In genomic region chr9:128920381-128921058, GRCh38 we compare ENCODE assay signal across 8 cellular contexts. TPM values are rescaled to one million over a fixed set of nuclear protein-coding genes. Genes with fewer than 3 reads are reported as not detected.
DNase-seq lines count a peak whose midpoint lies in the region; ATAC-seq, FAIRE-seq and TF ChIP-seq lines count a peak whose summit lies in the region.

Gene PHYHD1 (plus strand): TSS chr9:128920982. CDS start chr9:128922324, 1,342 bp downstream.

- ATAC-seq in mucosa of descending colon (no peak), HG03354 (IDR thresholded peaks at IDR 0.05; ENCODE audit: poor library complexity, severe bottlenecking, unreplicated experiment) (no peak)

- TF ChIP-seq EP300 in H1 (IDR thresholded peaks at IDR 0.05; ENCODE audit: borderline replicate concordance in 1 of 2, low read depth in 2 of 2, low read length in 2 of 2): no peak

- peaks cover 0 to 23% (median 16%) of the 10 kb centered on the region in 4 experiments for H3K36me3 ChIP-seq in H1 (ENCODE audit: control insufficient read depth in 2 of 4, insufficient read depth in 4 of 4, low read length in 3 of 4)
- no peaks in the 10 kb centered on the region for H3K36me3 ChIP-seq in mucosa of descending colon (ENCODE audit: low read depth)
- H3K36me3 ChIP-seq in MM.1S (replicated peaks; ENCODE audit: insufficient read depth, low read length): no peaks in the 10 kb centered on the region

- intact Hi-C loops in mucosa of descending colon (cut with DNase I, micrococcal nuclease): no loop called here

- H3K9me3 Mint-ChIP-seq in mesothelial cell of epicardium: no peaks in the 10 kb centered on the region
- H3K9me3 Mint-ChIP-seq in type B pancreatic cell: no peaks in the 10 kb centered on the region

- CTCF ChIA-PET in H1 (lab: Charles Lee; ENCODE audit: partially characterized antibody): interaction anchor here (0.8 to 9.7 kb wide), 5 partner anchors 9 to 58 kb away, joined by 3 to 139 read pairs (median 7); no protein-coding TSS in a partner anchor

- peaks cover 15% of the 10 kb centered on the region for H3K4me1 Mint-ChIP-seq in mesothelial cell of epicardium
- H3K4me1 Mint-ChIP-seq in type B pancreatic cell (ENCODE audit: unreplicated experiment): peaks cover 10% of the 10 kb centered on the region

- H3K4me1 ChIP-seq in H1 (replicated peaks in 1 of 4; ENCODE audit: control insufficient read depth in 3 of 4, insufficient read depth in 4 of 4, low read length in 3 of 4) (peaks cover 0 to 10% (median 4%) of the 10 kb centered on the region in 4 experiments; a peak in 5 of 7 replicates), mucosa of descending colon (ENCODE audit: low read depth) (peaks cover 11% of the 10 kb centered on the region), MM.1S (ENCODE audit: low read length) (no peaks in the 10 kb centered on the region)

- peak within 1 kb of the TSS; percentile 88 for H2BK5ac ChIP-seq in H1 (ENCODE audit: low read depth, low read length)

- H2BK12ac ChIP-seq in H1 (ENCODE audit: low read depth, low read length): peak within 1 kb of the TSS; percentile 90

- no peaks in the 10 kb centered on the region for H3K79me1 ChIP-seq in H1 (ENCODE audit: low read depth, low read length)

- peak within 1 kb of the TSS; percentile 67 for H3K56ac ChIP-seq in H1 (replicated peaks; ENCODE audit: insufficient read length, low read depth, low read length)

- peak within 1 kb of the TSS; percentile 53 for H4K5ac ChIP-seq in H1 (ENCODE audit: insufficient read length, low read depth, low read length)

- peak within 1 kb of the TSS; percentile 46 to 70; a peak in 3 of 4 replicates for H3K4me2 ChIP-seq in H1 (ENCODE audit: insufficient read depth in 1 of 2, low read depth in 2 of 2, low read length in 2 of 2)
- no peak within 1 kb of the TSS for H3K4me2 ChIP-seq in MM.1S (ENCODE audit: low read depth, low read length)

- peak within 1 kb of the TSS; percentile 62 for H2AFZ ChIP-seq in H1 (ENCODE audit: low read length)
- no peak within 1 kb of the TSS for H2AFZ ChIP-seq in MM.1S (ENCODE audit: low read length)

- H3K27me3 ChIP-seq in H1 (replicated peaks in 1 of 4; ENCODE audit: control insufficient read depth in 3 of 4, extremely low read depth in 1 of 4, insufficient read depth in 3 of 4, low read length in 3 of 4) (no peaks in the 10 kb centered on the region), MM.1S (replicated peaks; ENCODE audit: insufficient read depth, low read length) (no peaks in the 10 kb centered on the region)

- POLR2A ChIA-PET in H1 (lab: Charles Lee; ENCODE audit: partially characterized antibody): interaction anchor here (1.2 to 2.9 kb wide), 8 partner anchors 8 to 236 kb away, joined by 3 to 18 read pairs (median 5); partner anchors contain the start of genes KYAT1 and LRRC8A

- H3K4me3 Mint-ChIP-seq in mesothelial cell of epicardium (peak within 1 kb of the TSS; percentile 84), type B pancreatic cell (peak within 1 kb of the TSS; percentile 87)

- 0 out of 2 replicates have a peak within 1 kb of the TSS, but pooled peaks have one; percentile 30 for H2AK5ac ChIP-seq in H1 (ENCODE audit: low read depth, low read length)

- no peak within 1 kb of the TSS for H2BK120ac ChIP-seq in H1 (replicated peaks; ENCODE audit: low read depth, low read length)

- H3K9me2 ChIP-seq in MM.1S (replicated peaks; ENCODE audit: insufficient read depth, low read length): no peaks in the 10 kb centered on the region

- H2BK20ac ChIP-seq in H1 (ENCODE audit: low read length): peak within 1 kb of the TSS; percentile 90; the same call in 1 of the 2 replicates

- H4K20me1 ChIP-seq in H1 (replicated peaks in 1 of 2; ENCODE audit: control insufficient read depth in 1 of 2, insufficient read depth in 2 of 2, low read length in 2 of 2) (peaks cover 3% of the 10 kb centered on the region in 2 experiments), MM.1S (ENCODE audit: insufficient read depth, low read length) (no peaks in the 10 kb centered on the region)

- H3K23ac ChIP-seq in H1 (ENCODE audit: insufficient read length): no peak within 1 kb of the TSS

- TF ChIP-seq RAD21 in H1 (IDR thresholded peaks at IDR 0.05 in 1 of 2, conservative IDR thresholded peaks at IDR 0.05 in 1 of 2; ENCODE audit: low read depth in 2 of 2, low read length in 2 of 2): no peak

- peak within 1 kb of the TSS; percentile 90 for H3K18ac ChIP-seq in H1 (ENCODE audit: extremely low read depth, low read length)

- peak within 1 kb of the TSS; percentile 76 for H3K4ac ChIP-seq in H1 (replicated peaks; ENCODE audit: insufficient read length, low read depth, low read length)

- no peak for TF ChIP-seq POLR2A in H1 (IDR thresholded peaks at IDR 0.05; ENCODE audit: control extremely low read depth in 1 of 2, low read depth in 2 of 2, low read length in 2 of 2)

- H3K27ac ChIP-seq in H1 (ENCODE audit: low read depth, low read length) (peak within 1 kb of the TSS; percentile 50; the same call in 1 of the 2 replicates), MM.1S (ENCODE audit: low read length) (no peak within 1 kb of the TSS)

- peak within 1 kb of the TSS; percentile 98 for H3K27ac Mint-ChIP-seq in mesothelial cell of epicardium
- peak within 1 kb of the TSS; percentile 83 for H3K27ac Mint-ChIP-seq in type B pancreatic cell

- H3K9ac ChIP-seq in H1 (replicated peaks in 1 of 4; ENCODE audit: extremely low read depth in 1 of 4, low read depth in 3 of 4, low read length in 3 of 4) (peak within 1 kb of the TSS in 3 of 4 experiments; percentile 50 to 65 (median 59); a peak in 3 of 7 replicates), MM.1S (ENCODE audit: low read length) (no peak within 1 kb of the TSS)

- H3K79me2 ChIP-seq in H1 (ENCODE audit: control insufficient read depth in 1 of 2, insufficient read depth in 2 of 2, low read length in 2 of 2) (peaks cover 0 to 2% of the 10 kb centered on the region in 2 experiments; a peak in 1 of 4 replicates), MM.1S (ENCODE audit: low read length) (no peaks in the 10 kb centered on the region)

- WGBS in H1 (ENCODE audit: extremely low coverage in 1 of 2, insufficient coverage in 1 of 2, insufficient read length in 1 of 2, insufficient replicate concordance in 2 of 2, low coverage in 1 of 2, low lambda C conversion rate in 2 of 2, missing lambda C conversion rate in 1 of 2), 2 experiments: 87% methylated on average over 13 of the region's 13 CpGs; no CpG with 5 or more reads in 1 of the 2 experiments

- peaks cover 2% of the 10 kb centered on the region; the same call in 1 of the 2 replicates for H3K23me2 ChIP-seq in H1 (ENCODE audit: low read depth, low read length)

- H3F3A ChIP-seq in MM.1S (ENCODE audit: insufficient read depth, low read length): no peaks in the 10 kb centered on the region

- peak within 1 kb of the TSS; percentile 90 for H4K8ac ChIP-seq in H1 (ENCODE audit: extremely low read depth, insufficient read depth, low read length)

- peak within 1 kb of the TSS; percentile 72; the same call in 1 of the 2 replicates for H2BK15ac ChIP-seq in H1 (ENCODE audit: low read length)

- H3K14ac ChIP-seq in H1 (ENCODE audit: insufficient read length): no peak within 1 kb of the TSS

- H3K27me3 Mint-ChIP-seq in mesothelial cell of epicardium (ENCODE audit: low read depth) (no peaks in the 10 kb centered on the region), type B pancreatic cell (no peaks in the 10 kb centered on the region)

- H3K4me3 ChIP-seq in H1 (ENCODE audit: extremely low read depth in 1 of 4, insufficient read depth in 2 of 4, low read depth in 3 of 4, low read length in 4 of 4) (peak within 1 kb of the TSS in 3 of 4 experiments; percentile 39 to 73 (median 73); a peak in 5 of 8 replicates), mucosa of descending colon (no peak within 1 kb of the TSS), MM.1S (ENCODE audit: low read length) (no peak within 1 kb of the TSS)

- DNase-seq in Ammon's horn (ENCODE audit: low spot score) (peak; percentile 91), NCI-H446 (lab: John Stamatoyannopoulos, UW) (peak; percentile 3 to 72), H1 (ENCODE audit: low read depth in 1 of 2, low spot score in 2 of 2) (no peak), mesothelial cell of epicardium (ENCODE audit: low spot score in 2 of 2, unreplicated experiment in 2 of 2) (no peak), type B pancreatic cell (ENCODE audit: extremely low spot score, unreplicated experiment) (no peak), mucosa of descending colon (no peak), MM.1S (no peak)

- H4K91ac ChIP-seq in H1 (replicated peaks; ENCODE audit: insufficient read length, low read length): peak within 1 kb of the TSS; percentile 72

- TF ChIP-seq CTCF in H1 (IDR thresholded peaks at IDR 0.05; ENCODE audit: control extremely low read depth in 1 of 3, insufficient read depth in 1 of 3, low read depth in 1 of 3, low read length in 3 of 3): no peak
- TF ChIP-seq CTCF in mesothelial cell of epicardium (IDR thresholded peaks at IDR 0.05; ENCODE audit: unreplicated experiment): no peak
- no peak for TF ChIP-seq CTCF in type B pancreatic cell (conservative IDR thresholded peaks at IDR 0.05)
- no peak for TF ChIP-seq CTCF in mucosa of descending colon (IDR thresholded peaks at IDR 0.05)
- no peak for TF ChIP-seq CTCF in MM.1S (IDR thresholded peaks at IDR 0.05; ENCODE audit: low read length)

- no peaks in the 10 kb centered on the region for H3K9me3 ChIP-seq in H1 (ENCODE audit: insufficient read depth in 2 of 2, low read depth in 1 of 2, low read length in 1 of 2)
- no peaks in the 10 kb centered on the region for H3K9me3 ChIP-seq in mucosa of descending colon
- no peaks in the 10 kb centered on the region for H3K9me3 ChIP-seq in MM.1S (replicated peaks; ENCODE audit: insufficient read depth, low read length)

- H3K36me3 Mint-ChIP-seq in mesothelial cell of epicardium: peaks cover 10% of the 10 kb centered on the region
- H3K36me3 Mint-ChIP-seq in type B pancreatic cell: peaks cover 4% of the 10 kb centered on the region

- FAIRE-seq in H1 (lab: Jason Lieb, UNC): no peak

TF ChIP-seq in H1, 55 proteins besides CTCF, POLR2A, EP300 and RAD21 (continues in another document):
- TF ChIP-seq HDAC6 (IDR thresholded peaks at IDR 0.05; ENCODE audit: low read depth, low read length) (no peak), BACH1 (IDR thresholded peaks at IDR 0.05; ENCODE audit: low read length) (no peak), ASH2L (IDR thresholded peaks at IDR 0.05; ENCODE audit: low read length) (no peak), TAF7 (optimal IDR thresholded peaks at IDR 0.05; ENCODE audit: borderline replicate concordance, low read depth, low read length) (no peak)

RNA-seq across cellular contexts. Expression of gene PHYHD1, which starts in this region (rescaled TPM):
- 14.1 and 18.1 TPM in 2 replicates for total RNA-seq in H1 (2021; fragmentation: NEBNext Ultra II Directional; extraction: Animal tissue kit (Norgen Biotek cat#: 25700))
- polyA plus RNA-seq in H1 (2011; rRNA removed): 25.6 and 33.2 TPM in 2 replicates
- polyA plus RNA-seq in H1 (2011; cell fraction: cytosol; rRNA removed): 27.0 TPM
- polyA plus RNA-seq in H1 (2011; cell fraction: nucleus; rRNA removed): 47.0 TPM
- 15.4 to 23.4 TPM (median 22.4 TPM) in 4 replicates for polyA plus RNA-seq in H1 (2012, experiment 1 of 2)
- polyA plus RNA-seq in H1 (2012, experiment 2 of 2): 20.9 TPM
- 15.8 TPM for polyA plus RNA-seq in H1 (2013, experiment 1 of 2)
- 15.1 TPM for polyA plus RNA-seq in H1 (2013, experiment 2 of 2)
- polyA minus RNA-seq in H1 (2011; rRNA and poly(A)+ RNA removed): 12.7 and 23.7 TPM in 2 replicates
- polyA minus RNA-seq in H1 (2011; cell fraction: cytosol; rRNA and poly(A)+ RNA removed): 16.1 TPM
- 15.4 TPM for polyA minus RNA-seq in H1 (2011; cell fraction: nucleus; rRNA and poly(A)+ RNA removed)
- total RNA-seq in mesothelial cell of epicardium (22.2 to 25.4 TPM (median 24.3 TPM) in 3 replicates), type B pancreatic cell (ENCODE audit: low replicate concordance) (10.0 and 14.3 TPM in 2 replicates), mucosa of descending colon (10 to 100 TPM in 1 of 3 donors, 1 to 10 TPM in 2; 2.2 to 19.0 (median 5.2) TPM)

Comparison
In these comparisons a context has a peak if more than half of its experiments do, and no peak if none do; other contexts are left out.
1. DNase-seq: peak in Ammon's horn (single experiment) and NCI-H446 (2 of 2); none in H1 (0 of 2), mesothelial cell of epicardium (0 of 2), type B pancreatic cell (single experiment), mucosa of descending colon (0 of 3) and MM.1S (single experiment).
2. H3K4me3 ChIP-seq: peak in H1 (3 of 4); none in mucosa of descending colon (single experiment) and MM.1S (single experiment).